In the genomic region with DNA sequence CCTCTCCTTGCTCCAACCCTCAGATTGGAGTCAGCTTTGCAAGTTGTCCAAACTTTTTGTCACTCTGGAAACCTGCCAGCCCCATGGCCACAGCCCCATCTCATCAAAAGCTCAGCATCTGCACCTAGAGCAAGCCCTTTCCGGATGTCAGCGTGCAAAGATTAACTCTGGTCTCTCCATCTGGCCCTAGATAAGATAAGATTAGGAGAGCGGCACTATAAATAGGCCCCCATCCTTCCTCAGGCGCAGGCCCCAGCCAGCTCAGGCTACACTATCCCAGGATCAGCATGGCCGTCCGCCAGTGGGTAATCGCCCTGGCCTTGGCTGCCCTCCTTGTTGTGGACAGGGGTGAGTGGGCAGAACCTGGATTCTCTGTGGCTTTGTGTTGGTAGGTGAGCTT, we compare ENCODE assay signal across 1 cellular context.
TF ChIP-seq lines count a peak whose summit lies in the region.

A gene with protein sequence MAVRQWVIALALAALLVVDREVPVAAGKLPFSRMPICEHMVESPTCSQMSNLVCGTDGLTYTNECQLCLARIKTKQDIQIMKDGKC (plus strand): TSS at position 246 of the 400 bp plus-strand sequence. CDS start 42 bp downstream, at position 288.

TF ChIP-seq in K562, 482 proteins besides CTCF, POLR2A, EP300 and RAD21 (continued from another document and continues in another):
- TF ChIP-seq, protein P1, sequence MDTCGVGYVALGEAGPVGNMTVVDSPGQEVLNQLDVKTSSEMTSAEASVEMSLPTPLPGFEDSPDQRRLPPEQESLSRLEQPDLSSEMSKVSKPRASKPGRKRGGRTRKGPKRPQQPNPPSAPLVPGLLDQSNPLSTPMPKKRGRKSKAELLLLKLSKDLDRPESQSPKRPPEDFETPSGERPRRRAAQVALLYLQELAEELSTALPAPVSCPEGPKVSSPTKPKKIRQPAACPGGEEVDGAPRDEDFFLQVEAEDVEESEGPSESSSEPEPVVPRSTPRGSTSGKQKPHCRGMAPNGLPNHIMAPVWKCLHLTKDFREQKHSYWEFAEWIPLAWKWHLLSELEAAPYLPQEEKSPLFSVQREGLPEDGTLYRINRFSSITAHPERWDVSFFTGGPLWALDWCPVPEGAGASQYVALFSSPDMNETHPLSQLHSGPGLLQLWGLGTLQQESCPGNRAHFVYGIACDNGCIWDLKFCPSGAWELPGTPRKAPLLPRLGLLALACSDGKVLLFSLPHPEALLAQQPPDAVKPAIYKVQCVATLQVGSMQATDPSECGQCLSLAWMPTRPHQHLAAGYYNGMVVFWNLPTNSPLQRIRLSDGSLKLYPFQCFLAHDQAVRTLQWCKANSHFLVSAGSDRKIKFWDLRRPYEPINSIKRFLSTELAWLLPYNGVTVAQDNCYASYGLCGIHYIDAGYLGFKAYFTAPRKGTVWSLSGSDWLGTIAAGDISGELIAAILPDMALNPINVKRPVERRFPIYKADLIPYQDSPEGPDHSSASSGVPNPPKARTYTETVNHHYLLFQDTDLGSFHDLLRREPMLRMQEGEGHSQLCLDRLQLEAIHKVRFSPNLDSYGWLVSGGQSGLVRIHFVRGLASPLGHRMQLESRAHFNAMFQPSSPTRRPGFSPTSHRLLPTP (IDR thresholded peaks at IDR 0.05; ENCODE audit: borderline replicate concordance, extremely low read depth, insufficient read length) = no peak
- TF ChIP-seq, protein P2, sequence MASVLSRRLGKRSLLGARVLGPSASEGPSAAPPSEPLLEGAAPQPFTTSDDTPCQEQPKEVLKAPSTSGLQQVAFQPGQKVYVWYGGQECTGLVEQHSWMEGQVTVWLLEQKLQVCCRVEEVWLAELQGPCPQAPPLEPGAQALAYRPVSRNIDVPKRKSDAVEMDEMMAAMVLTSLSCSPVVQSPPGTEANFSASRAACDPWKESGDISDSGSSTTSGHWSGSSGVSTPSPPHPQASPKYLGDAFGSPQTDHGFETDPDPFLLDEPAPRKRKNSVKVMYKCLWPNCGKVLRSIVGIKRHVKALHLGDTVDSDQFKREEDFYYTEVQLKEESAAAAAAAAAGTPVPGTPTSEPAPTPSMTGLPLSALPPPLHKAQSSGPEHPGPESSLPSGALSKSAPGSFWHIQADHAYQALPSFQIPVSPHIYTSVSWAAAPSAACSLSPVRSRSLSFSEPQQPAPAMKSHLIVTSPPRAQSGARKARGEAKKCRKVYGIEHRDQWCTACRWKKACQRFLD (CRISPR knock-in tag; IDR thresholded peaks at IDR 0.05) = peak; percentile 83; the same call in 1 of the 2 replicates
- peak; percentile 92 for TF ChIP-seq POLR2AphosphoS5 (IDR thresholded peaks at IDR 0.05; ENCODE audit: control insufficient read depth, insufficient read depth, low read depth, low read length)
- TF ChIP-seq, protein P3, sequence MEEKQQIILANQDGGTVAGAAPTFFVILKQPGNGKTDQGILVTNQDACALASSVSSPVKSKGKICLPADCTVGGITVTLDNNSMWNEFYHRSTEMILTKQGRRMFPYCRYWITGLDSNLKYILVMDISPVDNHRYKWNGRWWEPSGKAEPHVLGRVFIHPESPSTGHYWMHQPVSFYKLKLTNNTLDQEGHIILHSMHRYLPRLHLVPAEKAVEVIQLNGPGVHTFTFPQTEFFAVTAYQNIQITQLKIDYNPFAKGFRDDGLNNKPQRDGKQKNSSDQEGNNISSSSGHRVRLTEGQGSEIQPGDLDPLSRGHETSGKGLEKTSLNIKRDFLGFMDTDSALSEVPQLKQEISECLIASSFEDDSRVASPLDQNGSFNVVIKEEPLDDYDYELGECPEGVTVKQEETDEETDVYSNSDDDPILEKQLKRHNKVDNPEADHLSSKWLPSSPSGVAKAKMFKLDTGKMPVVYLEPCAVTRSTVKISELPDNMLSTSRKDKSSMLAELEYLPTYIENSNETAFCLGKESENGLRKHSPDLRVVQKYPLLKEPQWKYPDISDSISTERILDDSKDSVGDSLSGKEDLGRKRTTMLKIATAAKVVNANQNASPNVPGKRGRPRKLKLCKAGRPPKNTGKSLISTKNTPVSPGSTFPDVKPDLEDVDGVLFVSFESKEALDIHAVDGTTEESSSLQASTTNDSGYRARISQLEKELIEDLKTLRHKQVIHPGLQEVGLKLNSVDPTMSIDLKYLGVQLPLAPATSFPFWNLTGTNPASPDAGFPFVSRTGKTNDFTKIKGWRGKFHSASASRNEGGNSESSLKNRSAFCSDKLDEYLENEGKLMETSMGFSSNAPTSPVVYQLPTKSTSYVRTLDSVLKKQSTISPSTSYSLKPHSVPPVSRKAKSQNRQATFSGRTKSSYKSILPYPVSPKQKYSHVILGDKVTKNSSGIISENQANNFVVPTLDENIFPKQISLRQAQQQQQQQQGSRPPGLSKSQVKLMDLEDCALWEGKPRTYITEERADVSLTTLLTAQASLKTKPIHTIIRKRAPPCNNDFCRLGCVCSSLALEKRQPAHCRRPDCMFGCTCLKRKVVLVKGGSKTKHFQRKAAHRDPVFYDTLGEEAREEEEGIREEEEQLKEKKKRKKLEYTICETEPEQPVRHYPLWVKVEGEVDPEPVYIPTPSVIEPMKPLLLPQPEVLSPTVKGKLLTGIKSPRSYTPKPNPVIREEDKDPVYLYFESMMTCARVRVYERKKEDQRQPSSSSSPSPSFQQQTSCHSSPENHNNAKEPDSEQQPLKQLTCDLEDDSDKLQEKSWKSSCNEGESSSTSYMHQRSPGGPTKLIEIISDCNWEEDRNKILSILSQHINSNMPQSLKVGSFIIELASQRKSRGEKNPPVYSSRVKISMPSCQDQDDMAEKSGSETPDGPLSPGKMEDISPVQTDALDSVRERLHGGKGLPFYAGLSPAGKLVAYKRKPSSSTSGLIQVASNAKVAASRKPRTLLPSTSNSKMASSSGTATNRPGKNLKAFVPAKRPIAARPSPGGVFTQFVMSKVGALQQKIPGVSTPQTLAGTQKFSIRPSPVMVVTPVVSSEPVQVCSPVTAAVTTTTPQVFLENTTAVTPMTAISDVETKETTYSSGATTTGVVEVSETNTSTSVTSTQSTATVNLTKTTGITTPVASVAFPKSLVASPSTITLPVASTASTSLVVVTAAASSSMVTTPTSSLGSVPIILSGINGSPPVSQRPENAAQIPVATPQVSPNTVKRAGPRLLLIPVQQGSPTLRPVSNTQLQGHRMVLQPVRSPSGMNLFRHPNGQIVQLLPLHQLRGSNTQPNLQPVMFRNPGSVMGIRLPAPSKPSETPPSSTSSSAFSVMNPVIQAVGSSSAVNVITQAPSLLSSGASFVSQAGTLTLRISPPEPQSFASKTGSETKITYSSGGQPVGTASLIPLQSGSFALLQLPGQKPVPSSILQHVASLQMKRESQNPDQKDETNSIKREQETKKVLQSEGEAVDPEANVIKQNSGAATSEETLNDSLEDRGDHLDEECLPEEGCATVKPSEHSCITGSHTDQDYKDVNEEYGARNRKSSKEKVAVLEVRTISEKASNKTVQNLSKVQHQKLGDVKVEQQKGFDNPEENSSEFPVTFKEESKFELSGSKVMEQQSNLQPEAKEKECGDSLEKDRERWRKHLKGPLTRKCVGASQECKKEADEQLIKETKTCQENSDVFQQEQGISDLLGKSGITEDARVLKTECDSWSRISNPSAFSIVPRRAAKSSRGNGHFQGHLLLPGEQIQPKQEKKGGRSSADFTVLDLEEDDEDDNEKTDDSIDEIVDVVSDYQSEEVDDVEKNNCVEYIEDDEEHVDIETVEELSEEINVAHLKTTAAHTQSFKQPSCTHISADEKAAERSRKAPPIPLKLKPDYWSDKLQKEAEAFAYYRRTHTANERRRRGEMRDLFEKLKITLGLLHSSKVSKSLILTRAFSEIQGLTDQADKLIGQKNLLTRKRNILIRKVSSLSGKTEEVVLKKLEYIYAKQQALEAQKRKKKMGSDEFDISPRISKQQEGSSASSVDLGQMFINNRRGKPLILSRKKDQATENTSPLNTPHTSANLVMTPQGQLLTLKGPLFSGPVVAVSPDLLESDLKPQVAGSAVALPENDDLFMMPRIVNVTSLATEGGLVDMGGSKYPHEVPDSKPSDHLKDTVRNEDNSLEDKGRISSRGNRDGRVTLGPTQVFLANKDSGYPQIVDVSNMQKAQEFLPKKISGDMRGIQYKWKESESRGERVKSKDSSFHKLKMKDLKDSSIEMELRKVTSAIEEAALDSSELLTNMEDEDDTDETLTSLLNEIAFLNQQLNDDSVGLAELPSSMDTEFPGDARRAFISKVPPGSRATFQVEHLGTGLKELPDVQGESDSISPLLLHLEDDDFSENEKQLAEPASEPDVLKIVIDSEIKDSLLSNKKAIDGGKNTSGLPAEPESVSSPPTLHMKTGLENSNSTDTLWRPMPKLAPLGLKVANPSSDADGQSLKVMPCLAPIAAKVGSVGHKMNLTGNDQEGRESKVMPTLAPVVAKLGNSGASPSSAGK (IDR thresholded peaks at IDR 0.05) = no peak; the same call in 1 of the 2 replicates
- TF ChIP-seq KLF6 (CRISPR knock-in tag; IDR thresholded peaks at IDR 0.05; ENCODE audit: borderline replicate concordance) = peak; percentile 27; the same call in 1 of the 2 replicates
- TF ChIP-seq, protein P4, sequence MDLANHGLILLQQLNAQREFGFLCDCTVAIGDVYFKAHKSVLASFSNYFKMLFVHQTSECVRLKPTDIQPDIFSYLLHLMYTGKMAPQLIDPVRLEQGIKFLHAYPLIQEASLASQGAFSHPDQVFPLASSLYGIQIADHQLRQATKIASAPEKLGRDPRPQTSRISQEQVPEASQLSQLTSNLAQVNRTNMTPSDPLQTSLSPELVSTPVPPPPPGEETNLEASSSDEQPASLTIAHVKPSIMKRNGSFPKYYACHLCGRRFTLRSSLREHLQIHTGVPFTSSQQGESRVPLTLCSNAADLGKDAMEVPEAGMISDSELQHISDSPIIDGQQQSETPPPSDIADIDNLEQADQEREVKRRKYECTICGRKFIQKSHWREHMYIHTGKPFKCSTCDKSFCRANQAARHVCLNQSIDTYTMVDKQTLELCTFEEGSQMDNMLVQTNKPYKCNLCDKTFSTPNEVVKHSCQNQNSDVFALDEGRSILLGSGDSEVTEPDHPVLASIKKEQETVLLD (IDR thresholded peaks at IDR 0.05) = peak; percentile 73; the same call in 1 of the 2 replicates
- peak; percentile 46; the same call in 1 of the 2 replicates for TF ChIP-seq JUND (IDR thresholded peaks at IDR 0.05; ENCODE audit: borderline replicate concordance, low read depth, low read length)
- TF ChIP-seq JUND (tag; IDR thresholded peaks at IDR 0.05; ENCODE audit: borderline replicate concordance, low read depth, low read length) = peak; percentile 54; the same call in 1 of the 3 replicates
- TF ChIP-seq PCBP1 (IDR thresholded peaks at IDR 0.05; ENCODE audit: low read depth, low read length, poor library complexity, severe bottlenecking) = no peak
- peak; percentile 85 to 89 for TF ChIP-seq TRIM24 (IDR thresholded peaks at IDR 0.05)
- no peak for TF ChIP-seq CBX5 (IDR thresholded peaks at IDR 0.05; ENCODE audit: borderline replicate concordance, low read depth)
- no peak for TF ChIP-seq RFX5 (IDR thresholded peaks at IDR 0.05; ENCODE audit: low read depth, low read length)
- TF ChIP-seq, protein P5, sequence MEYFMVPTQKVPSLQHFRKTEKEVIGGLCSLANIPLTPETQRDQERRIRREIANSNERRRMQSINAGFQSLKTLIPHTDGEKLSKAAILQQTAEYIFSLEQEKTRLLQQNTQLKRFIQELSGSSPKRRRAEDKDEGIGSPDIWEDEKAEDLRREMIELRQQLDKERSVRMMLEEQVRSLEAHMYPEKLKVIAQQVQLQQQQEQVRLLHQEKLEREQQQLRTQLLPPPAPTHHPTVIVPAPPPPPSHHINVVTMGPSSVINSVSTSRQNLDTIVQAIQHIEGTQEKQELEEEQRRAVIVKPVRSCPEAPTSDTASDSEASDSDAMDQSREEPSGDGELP (CRISPR knock-in tag; IDR thresholded peaks at IDR 0.05; ENCODE audit: borderline replicate concordance) = peak; percentile 78
- no peak for TF ChIP-seq ESRRB (CRISPR knock-in tag; IDR thresholded peaks at IDR 0.05; ENCODE audit: borderline replicate concordance)
- TF ChIP-seq TARDBP (IDR thresholded peaks at IDR 0.05) = peak; percentile 52; the same call in 1 of the 2 replicates
- TF ChIP-seq YY1 (IDR thresholded peaks at IDR 0.05; ENCODE audit: borderline replicate concordance in 1 of 3, control insufficient read depth in 1 of 3, extremely low read depth in 1 of 3, insufficient read depth in 3 of 3, insufficient read length in 1 of 3, insufficient replicate concordance in 2 of 3, low read depth in 1 of 3, low read length in 2 of 3) = peak in 1 of 3 experiments; percentile 24
